In the genomic region with DNA sequence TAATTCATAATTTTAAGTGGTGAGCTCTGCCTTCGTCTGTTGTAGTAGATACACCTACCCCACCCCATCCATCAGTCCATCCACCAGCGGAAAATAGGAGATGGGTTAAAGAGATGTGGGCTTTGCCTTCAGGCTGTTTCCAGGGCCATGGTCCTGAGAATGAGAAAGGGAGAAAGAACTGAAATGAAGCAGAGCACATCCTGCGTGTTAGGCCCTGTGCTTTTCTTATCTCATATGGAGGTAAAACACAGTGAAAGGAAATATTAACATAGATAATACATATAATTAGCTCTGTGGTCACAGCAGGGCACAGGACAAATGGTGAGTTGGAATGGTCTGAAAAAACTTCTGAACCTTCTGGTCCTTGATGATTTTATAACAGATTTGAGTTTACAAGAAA, we compare ENCODE assay signal across 32 cellular contexts.
"Had no signal": no experiment of that assay in that cellular context is flagged by ENCODE, and none has a peak within 500 bp of the region (broad histone marks: within the 10 kb centered on the region; RNA-seq: fewer than 3 reads in every experiment).

No MANE protein-coding gene starts in this region.

- H3K9me3 Mint-ChIP-seq: naive thymus-derived CD8-positive, alpha-beta T cell; natural killer cell treated with Interleukin-12 subunit alpha and Interleukin-12 subunit beta and Interleukin-15 and Interleukin-18, amount 100 ng/mL, for 72 hours; nephron progenitor cell; neural progenitor cell; stimulated activated memory B cell treated with anti-CD40 and anti-IgM and Interleukin-4, amounts not matched to agents 10 μg/mL and 1 μg/mL and 100 μg/mL, for 72 hours; stimulated activated naive CD8-positive, alpha-beta T cell treated with anti-CD3 and anti-CD28 coated beads, Interleukin-15, amount 100 ng/mL, for 72 hours; type B pancreatic cell had no signal

- H3K27me3 Mint-ChIP-seq: naive thymus-derived CD8-positive, alpha-beta T cell; natural killer cell treated with Interleukin-12 subunit alpha and Interleukin-12 subunit beta and Interleukin-15 and Interleukin-18, amount 100 ng/mL, for 72 hours; progenitor cell of endocrine pancreas; stimulated activated memory B cell treated with anti-CD40 and anti-IgM and Interleukin-4, amounts not matched to agents 10 μg/mL and 1 μg/mL and 100 μg/mL, for 72 hours; stimulated activated naive CD8-positive, alpha-beta T cell treated with anti-CD3 and anti-CD28 coated beads, Interleukin-15, amount 100 ng/mL, for 72 hours had no signal

- H3K27me3 ChIP-seq: neural progenitor cell, ovary, right lobe of liver, sigmoid colon, spleen, suprapubic skin, testis, tibial artery, transverse colon, upper lobe of right lung, uterus had no signal

- H3K36me3 Mint-ChIP-seq: naive thymus-derived CD8-positive, alpha-beta T cell; natural killer cell treated with Interleukin-12 subunit alpha and Interleukin-12 subunit beta and Interleukin-15 and Interleukin-18, amount 100 ng/mL, for 72 hours; stimulated activated memory B cell treated with anti-CD40 and anti-IgM and Interleukin-4, amounts not matched to agents 10 μg/mL and 1 μg/mL and 100 μg/mL, for 72 hours; type B pancreatic cell had no signal

- H3K4me1 ChIP-seq: neural progenitor cell, parathyroid adenoma, psoas muscle, right lobe of liver, sigmoid colon, suprapubic skin, testis, tibial artery, upper lobe of right lung, uterus had no signal

- H3K4me3 ChIP-seq: neural progenitor cell, ovary, psoas muscle, right lobe of liver, sigmoid colon, spleen, suprapubic skin, testis, tibial artery, transverse colon, upper lobe of right lung, uterus had no signal

- H3K36me3 ChIP-seq: neural progenitor cell, ovary, right lobe of liver, sigmoid colon, spleen, suprapubic skin, tibial artery, transverse colon, upper lobe of right lung, uterus had no signal

- H3K9me3 ChIP-seq: ovary, psoas muscle, right lobe of liver, sigmoid colon, spleen, suprapubic skin, testis, tibial artery, transverse colon, upper lobe of right lung, uterus had no signal

- H3K27ac Mint-ChIP-seq: natural killer cell treated with Interleukin-12 subunit alpha and Interleukin-12 subunit beta and Interleukin-15 and Interleukin-18, amount 100 ng/mL, for 72 hours; nephron progenitor cell; neural progenitor cell; progenitor cell of endocrine pancreas; stimulated activated memory B cell treated with anti-CD40 and anti-IgM and Interleukin-4, amounts not matched to agents 10 μg/mL and 1 μg/mL and 100 μg/mL, for 72 hours; stimulated activated naive CD8-positive, alpha-beta T cell treated with anti-CD3 and anti-CD28 coated beads, Interleukin-15, amount 100 ng/mL, for 72 hours; type B pancreatic cell had no signal

- H2AFZ ChIP-seq: neural progenitor cell, parathyroid adenoma had no signal

- H3K4me1 Mint-ChIP-seq: stimulated activated memory B cell treated with anti-CD40 and anti-IgM and Interleukin-4, amounts not matched to agents 10 μg/mL and 1 μg/mL and 100 μg/mL, for 72 hours had no signal

- H3K4me2 ChIP-seq: neural progenitor cell had no signal

- H3K9ac ChIP-seq: neural progenitor cell, parathyroid adenoma had no signal

- H3K79me2 ChIP-seq: parathyroid adenoma had no signal

- H3K4me3 Mint-ChIP-seq: naive thymus-derived CD8-positive, alpha-beta T cell; natural killer cell treated with Interleukin-12 subunit alpha and Interleukin-12 subunit beta and Interleukin-15 and Interleukin-18, amount 100 ng/mL, for 72 hours; nephron progenitor cell; neural progenitor cell; stimulated activated memory B cell treated with anti-CD40 and anti-IgM and Interleukin-4, amounts not matched to agents 10 μg/mL and 1 μg/mL and 100 μg/mL, for 72 hours; stimulated activated naive CD8-positive, alpha-beta T cell treated with anti-CD3 and anti-CD28 coated beads, Interleukin-15, amount 100 ng/mL, for 72 hours; type B pancreatic cell had no signal

- H3K27ac ChIP-seq: neural progenitor cell, ovary, parathyroid adenoma, psoas muscle, right lobe of liver, sigmoid colon, spleen, suprapubic skin, testis, tibial artery, transverse colon, upper lobe of right lung, uterus had no signal

- DNase-seq: naive thymus-derived CD8-positive, alpha-beta T cell; nephron progenitor cell; occipital lobe; ovary; posterior cingulate gyrus; psoas muscle; right cardiac atrium; right lobe of liver; sigmoid colon; small intestine; spleen; stimulated activated CD4-positive, alpha-beta T cell treated with anti-CD3 and anti-CD28 coated beads, Interleukin-12 subunit alpha, Interleukin-12 subunit beta, amount 100 ng/mL, for 4 hours; stimulated activated CD4-positive, alpha-beta T cell treated with anti-CD3 and anti-CD28 coated beads, Interleukin-1b, Interleukin-23, amount 100 ng/mL, for 48 hours; stimulated activated CD4-positive, alpha-beta T cell treated with anti-CD3 and anti-CD28 coated beads, Interleukin-4, amount 100 ng/mL, for 1 hour; stimulated activated CD4-positive, alpha-beta T cell treated with anti-CD3 and anti-CD28 coated beads, Interleukin-4, amount 100 ng/mL, for 4 hours; stimulated activated CD8-positive, alpha-beta memory T cell treated with anti-CD3 and anti-CD28 coated beads, Interleukin-4, amount 100 ng/mL, for 48 hours; stimulated activated naive CD4-positive, alpha-beta T cell; stimulated activated naive CD8-positive, alpha-beta T cell treated with anti-CD3 and anti-CD28 coated beads, Interleukin-15, amount 100 ng/mL, for 72 hours; stimulated activated naive CD8-positive, alpha-beta T cell treated with anti-CD3 and anti-CD28 coated beads, Interleukin-15, Interleukin-2, amounts not matched to agents 100 U/mL and 50 U/mL, for 24 hours; substantia nigra; testis; tibial artery; transverse colon; upper lobe of right lung; uterus had no signal
